In genomic region chr19:40403262-40403984, GRCh38 we compare ENCODE assay signal across 8 cellular contexts. TPM values are rescaled to one million over a fixed set of nuclear protein-coding genes. Genes with fewer than 3 reads are reported as not detected.
DNase-seq lines count a peak whose midpoint lies in the region; ATAC-seq and TF ChIP-seq lines count a peak whose summit lies in the region.

No MANE protein-coding gene starts in this region.

- 1% methylated on average over 37 of the region's 41 CpGs for WGBS in HUES64

- no peaks in the 10 kb centered on the region for H3K36me3 Mint-ChIP-seq in activated T-helper 17 cell treated with anti-CD3 and anti-CD28 coated beads, Interleukin-2, amount 50 U/mL, for 72 hours (ENCODE audit: low read depth)
- no peaks in the 10 kb centered on the region for H3K36me3 Mint-ChIP-seq in neural progenitor cell

- H3K36me3 ChIP-seq in HUES64 (ENCODE audit: insufficient read depth, low read length) (no peaks in the 10 kb centered on the region), neural progenitor cell (no peaks in the 10 kb centered on the region)

- H3F3A ChIP-seq in neural progenitor cell (ENCODE audit: low read depth) = peaks cover 26% of the 10 kb centered on the region

- peak overlapping the region; percentile 86 for H2AFZ ChIP-seq in neural progenitor cell (replicated peaks)

- H3K27me3 ChIP-seq in HUES64 (ENCODE audit: insufficient read depth, low read length) (no peaks in the 10 kb centered on the region), neural progenitor cell (peaks cover 12% of the 10 kb centered on the region)

- H3K4me1 ChIP-seq in HUES64 (ENCODE audit: insufficient read depth, low read length) (no peaks in the 10 kb centered on the region), neural progenitor cell (peaks cover 7% of the 10 kb centered on the region)

- no peak for TF ChIP-seq CTCF in neural progenitor cell (IDR thresholded peaks at IDR 0.05)

- H3K4me3 ChIP-seq in HUES64 (ENCODE audit: low read length) = peak overlapping the region; percentile 74
- peak overlapping the region; percentile 57 for H3K4me3 ChIP-seq in neural progenitor cell

- no peaks in the 10 kb centered on the region for H3K27me3 Mint-ChIP-seq in activated T-helper 17 cell treated with anti-CD3 and anti-CD28 coated beads, Interleukin-2, amount 50 U/mL, for 72 hours
- peaks cover 16% of the 10 kb centered on the region for H3K27me3 Mint-ChIP-seq in neural progenitor cell (ENCODE audit: insufficient read depth, low read depth)

- H3K4me1 Mint-ChIP-seq in activated T-helper 17 cell treated with anti-CD3 and anti-CD28 coated beads, Interleukin-2, amount 50 U/mL, for 72 hours = peaks cover 17% of the 10 kb centered on the region
- peaks cover 21% of the 10 kb centered on the region for H3K4me1 Mint-ChIP-seq in neural progenitor cell

- H3K27ac ChIP-seq in HUES64 (ENCODE audit: low read depth, low read length) (peak overlapping the region; percentile 80; the same call in 1 of the 2 replicates), neural progenitor cell (no peak overlapping the region)

- DNase-seq in COLO668 (lab: John Stamatoyannopoulos, UW; ENCODE audit: unreplicated experiment) (peak; percentile 53), RPMI7951 (ENCODE audit: low read depth) (peak; percentile 88), fibroblast of the conjunctiva (ENCODE audit: low read depth) (peak; percentile 78), neural progenitor cell (ENCODE audit: low spot score) (peak; percentile 97), stromal cell of bone marrow (ENCODE audit: low read depth) (peak; percentile 66)

- peak overlapping the region; percentile 89 for H3K4me3 Mint-ChIP-seq in activated T-helper 17 cell treated with anti-CD3 and anti-CD28 coated beads, Interleukin-2, amount 50 U/mL, for 72 hours
- H3K4me3 Mint-ChIP-seq in neural progenitor cell = peak overlapping the region; percentile 90

- no peaks in the 10 kb centered on the region for H3K79me2 ChIP-seq in neural progenitor cell (ENCODE audit: low read depth)

- peak; percentile 43 for ATAC-seq in GM21360 (IDR thresholded peaks at IDR 0.05; ENCODE audit: unreplicated experiment)
- ATAC-seq in activated T-helper 17 cell treated with anti-CD3 and anti-CD28 coated beads, Interleukin-2, amount 50 U/mL, for 72 hours (replicated peaks) = peak; percentile 87

- H4K20me1 ChIP-seq in neural progenitor cell (ENCODE audit: low read depth) = no peaks in the 10 kb centered on the region

- H3K27ac Mint-ChIP-seq in activated T-helper 17 cell treated with anti-CD3 and anti-CD28 coated beads, Interleukin-2, amount 50 U/mL, for 72 hours = peak overlapping the region; percentile 60
- H3K27ac Mint-ChIP-seq in neural progenitor cell = peak overlapping the region; percentile 70

- peak overlapping the region; percentile 57 for H3K9ac ChIP-seq in HUES64 (ENCODE audit: low read depth, low read length)
- H3K9ac ChIP-seq in neural progenitor cell = no peak overlapping the region

- H3K9me3 ChIP-seq in HUES64 (ENCODE audit: insufficient read depth, low read depth, low read length) (no peaks in the 10 kb centered on the region), neural progenitor cell (ENCODE audit: low read depth) (no peaks in the 10 kb centered on the region)

- H3K4me2 ChIP-seq in neural progenitor cell = peak overlapping the region; percentile 79

- H3K9me3 Mint-ChIP-seq in activated T-helper 17 cell treated with anti-CD3 and anti-CD28 coated beads, Interleukin-2, amount 50 U/mL, for 72 hours = no peaks in the 10 kb centered on the region
- no peaks in the 10 kb centered on the region for H3K9me3 Mint-ChIP-seq in neural progenitor cell

RNA-seq across cellular contexts. Expression of gene PRX, which starts 9.8 kb away (rescaled TPM):
- 3.3 TPM for polyA plus RNA-seq in HUES64 (2013, experiment 1 of 2)
- 3.1 TPM for polyA plus RNA-seq in HUES64 (2013, experiment 2 of 2)
- 0.72 and 1.2 TPM in 2 replicates for total RNA-seq in RPMI7951 (2014; rRNA removed; shearing (Covaris generic))
- total RNA-seq in activated T-helper 17 cell treated with anti-CD3 and anti-CD28 coated beads, Interleukin-2, amount 50 U/mL, for 72 hours = 1 to 10 TPM in 1 of 2 donors, under 1 TPM in 1; 0.82 to 1.3 TPM
- total RNA-seq in neural progenitor cell (ENCODE audit: low replicate concordance) = 1.4 and 4.7 TPM in 2 replicates

RNA-seq across cellular contexts. Expression of gene HIPK4, which starts 13.4 kb away (rescaled TPM):
- polyA plus RNA-seq in HUES64 (2013, experiment 1 of 2) = 0.20 TPM
- polyA plus RNA-seq in HUES64 (2013, experiment 2 of 2) = 0.25 TPM
- total RNA-seq in RPMI7951 (2014; rRNA removed; shearing (Covaris generic)) = under 0.01 TPM in 1 of 2 replicates, not detected in the other
- total RNA-seq in activated T-helper 17 cell treated with anti-CD3 and anti-CD28 coated beads, Interleukin-2, amount 50 U/mL, for 72 hours = not detected
- 0.34 TPM in 1 of 2 replicates, not detected in the other for total RNA-seq in neural progenitor cell (ENCODE audit: low replicate concordance)

RNA-seq across cellular contexts. Expression of gene SERTAD1, which starts 22.4 kb away (rescaled TPM):
- 4.3 TPM for polyA plus RNA-seq in HUES64 (2013, experiment 1 of 2)
- 3.5 TPM for polyA plus RNA-seq in HUES64 (2013, experiment 2 of 2)
- 13.2 and 17.1 TPM in 2 replicates for total RNA-seq in RPMI7951 (2014; rRNA removed; shearing (Covaris generic))
- 10 to 100 TPM; 14.3 to 34.4 TPM for total RNA-seq in activated T-helper 17 cell treated with anti-CD3 and anti-CD28 coated beads, Interleukin-2, amount 50 U/mL, for 72 hours
- total RNA-seq in neural progenitor cell (ENCODE audit: low replicate concordance) = 2.4 and 5.5 TPM in 2 replicates

RNA-seq across cellular contexts. Expression of gene SERTAD3, which starts 40.7 kb away (rescaled TPM):
- 17.2 TPM for polyA plus RNA-seq in HUES64 (2013, experiment 1 of 2)
- 21.0 TPM for polyA plus RNA-seq in HUES64 (2013, experiment 2 of 2)
- 29.4 and 32.3 TPM in 2 replicates for total RNA-seq in RPMI7951 (2014; rRNA removed; shearing (Covaris generic))
- 10 to 100 TPM; 14.3 to 23.9 TPM for total RNA-seq in activated T-helper 17 cell treated with anti-CD3 and anti-CD28 coated beads, Interleukin-2, amount 50 U/mL, for 72 hours
- total RNA-seq in neural progenitor cell (ENCODE audit: low replicate concordance) = 15.3 and 27.4 TPM in 2 replicates

RNA-seq across cellular contexts. Expression of gene PLD3, which starts 54.9 kb away (rescaled TPM):
- polyA plus RNA-seq in HUES64 (2013, experiment 1 of 2) = 150 TPM
- 148 TPM for polyA plus RNA-seq in HUES64 (2013, experiment 2 of 2)
- 179 and 262 TPM in 2 replicates for total RNA-seq in RPMI7951 (2014; rRNA removed; shearing (Covaris generic))
- 10 to 100 TPM; 59.7 to 78.3 TPM for total RNA-seq in activated T-helper 17 cell treated with anti-CD3 and anti-CD28 coated beads, Interleukin-2, amount 50 U/mL, for 72 hours
- 116 and 289 TPM in 2 replicates for total RNA-seq in neural progenitor cell (ENCODE audit: low replicate concordance)
